Comparison of ENCODE assay signal across 16 cellular contexts in the genomic region with DNA sequence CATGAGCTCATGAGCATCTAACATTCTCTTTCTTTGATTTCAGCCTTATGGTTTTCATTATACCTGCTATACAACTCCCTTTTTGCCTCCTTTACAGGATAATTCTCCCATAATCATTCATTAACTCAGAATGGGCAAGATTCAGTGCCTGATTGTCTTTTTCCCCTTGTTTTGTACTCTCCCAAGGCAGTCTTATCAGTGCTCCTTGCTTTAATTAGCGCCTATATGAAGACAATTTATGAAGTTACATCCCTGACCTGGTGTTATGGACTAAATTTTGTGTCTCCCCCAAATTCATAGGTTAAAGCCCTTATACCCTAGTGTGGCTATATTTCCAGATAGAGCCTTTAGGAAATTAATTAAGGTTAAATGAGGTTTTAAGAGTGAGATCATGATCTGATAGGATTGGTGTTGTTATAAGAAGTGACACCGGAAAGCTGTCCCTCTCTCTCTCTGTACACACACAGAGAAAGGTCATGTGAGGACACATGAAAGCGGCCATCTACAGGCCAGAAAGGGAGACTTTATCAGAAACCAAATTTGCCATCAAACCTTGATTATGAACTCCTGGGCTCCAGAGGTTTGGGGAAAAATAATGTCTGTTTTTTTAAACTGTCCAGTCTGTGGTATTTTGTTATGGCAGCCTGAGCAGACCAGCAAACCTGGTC.
DNase-seq lines count a peak whose midpoint lies in the region; TF ChIP-seq lines count a peak whose summit lies in the region.
"Had no signal": no experiment of that assay in that cellular context is flagged by ENCODE, and none has a peak within 500 bp of the region (broad histone marks: within the 10 kb centered on the region; RNA-seq: fewer than 3 reads in every experiment).

No MANE protein-coding gene starts in this region.

- H3K4me1 ChIP-seq in BE2C, result peaks cover 18% of the 10 kb centered on the region
- H3K4me1 ChIP-seq: BLaER1, Caco-2 had no signal

- DNase-seq in NCI-H82 (lab: John Stamatoyannopoulos, UW), result peak; percentile 27
- DNase-seq in NCI-H82 treated with DMSO at 0.1 percent for 48 hours (lab: John Stamatoyannopoulos, UW; ENCODE audit: unreplicated experiment), result no peak
- peak; percentile 42 for DNase-seq in BE2C
- no peak for DNase-seq in LNCaP clone FGC (ENCODE audit: low read depth)
- DNase-seq in WERI-Rb-1, result peak; percentile 20
- DNase-seq in NCI-H2081 (lab: John Stamatoyannopoulos, UW), result no peak
- DNase-seq: Caco-2; CD4-positive, CD25-positive, alpha-beta regulatory T cell; CD8-positive, alpha-beta T cell; DMS53; DMS79 treated with DMSO at 0.1 percent for 48 hours; GF-D8; H9 had no signal

- H3K27me3 ChIP-seq in BE2C, result no peaks in the 10 kb centered on the region
- H3K27me3 ChIP-seq in WERI-Rb-1 (ENCODE audit: insufficient read depth, low read depth, severe bottlenecking), result no peaks in the 10 kb centered on the region
- H3K27me3 ChIP-seq: BLaER1 had no signal

- H3K36me3 ChIP-seq in BE2C (no peaks in the 10 kb centered on the region), WERI-Rb-1 (no peaks in the 10 kb centered on the region)
- H3K36me3 ChIP-seq: BLaER1 had no signal

- TF ChIP-seq CTCF in BE2C (IDR thresholded peaks at IDR 0.05; ENCODE audit: low read depth, low read length) (no peak; the same call in 1 of the 2 replicates), LNCaP clone FGC (IDR thresholded peaks at IDR 0.05; ENCODE audit: control insufficient read depth, extremely low read depth, insufficient read depth) (0 out of 2 replicates have a peak, but pooled peaks have one; percentile 11), WERI-Rb-1 (IDR thresholded peaks at IDR 0.05; ENCODE audit: low read depth, low read length) (no peak)

- H3K27ac ChIP-seq in WERI-Rb-1, result no peak overlapping the region
- H3K27ac ChIP-seq: BLaER1, C4-2B had no signal

- H3K4me3 ChIP-seq in BE2C (ENCODE audit: low read depth, low read length), result no peak overlapping the region
- H3K4me3 ChIP-seq in LNCaP clone FGC (ENCODE audit: low read depth, low read length), result no peak overlapping the region
- H3K4me3 ChIP-seq in WERI-Rb-1 (ENCODE audit: low read depth, low read length), result no peak overlapping the region
- H3K4me3 ChIP-seq: BLaER1, GM23338 had no signal

- H3K9me3 ChIP-seq in BE2C (no peaks in the 10 kb centered on the region), WERI-Rb-1 (ENCODE audit: severe bottlenecking) (no peaks in the 10 kb centered on the region)
- H3K9me3 ChIP-seq: BLaER1, Caco-2 had no signal

Comparison
In these comparisons a context has a peak if more than half of its experiments do, and no peak if none do; other contexts are left out.
1. DNase-seq: peak in NCI-H82 (single experiment), BE2C (single experiment) and WERI-Rb-1 (single experiment); none in NCI-H82 treated with DMSO at 0.1 percent for 48 hours (single experiment), LNCaP clone FGC (single experiment) and NCI-H2081 (0 of 2).